16 cellular contexts compared by ENCODE assay signal in genomic region chr9:125884196-125884595, GRCh38.
"Had no signal": no experiment of that assay in that cellular context is flagged by ENCODE, and none has a peak within 500 bp of the region (broad histone marks: within the 10 kb centered on the region; RNA-seq: fewer than 3 reads in every experiment).

No MANE protein-coding gene starts in this region.

- H3K9me3 ChIP-seq: right atrium auricular region, testis, upper lobe of left lung had no signal

- H3K27me3 ChIP-seq: right atrium auricular region, testis, upper lobe of left lung had no signal

- ATAC-seq: activated CD8-positive, alpha-beta memory T cell treated with anti-CD3 and anti-CD28 coated beads, Interleukin-2, amount 10 ng/mL, durations not matched to agents 7 days and 5 days had no signal

- H3K36me3 ChIP-seq: right atrium auricular region, upper lobe of left lung had no signal

- H3K4me3 ChIP-seq: lung, right atrium auricular region, testis, upper lobe of left lung had no signal

- DNase-seq: activated CD4-positive, alpha-beta memory T cell treated with anti-CD3 and anti-CD28 coated beads, Interleukin-2, amount 10 ng/mL, durations not matched to agents 7 days and 5 days; activated CD4-positive, alpha-beta T cell treated with anti-CD3 and anti-CD28 coated beads for 48 hours; activated CD4-positive, CD25-positive, alpha-beta regulatory T cell; activated CD8-positive, alpha-beta memory T cell treated with anti-CD3 and anti-CD28 coated beads, Interleukin-2, amount 10 ng/mL, durations not matched to agents 7 days and 5 days; amniotic stem cell; dermis blood vessel endothelial cell; foreskin melanocyte; glutamatergic neuron; hippocampal formation; islet precursor cell; nephron progenitor cell; occipital lobe; testis; upper lobe of left lung had no signal

- H3K27ac ChIP-seq: testis, upper lobe of left lung had no signal
